Comparison of ENCODE assay signal across 1 cellular context in the genomic region with DNA sequence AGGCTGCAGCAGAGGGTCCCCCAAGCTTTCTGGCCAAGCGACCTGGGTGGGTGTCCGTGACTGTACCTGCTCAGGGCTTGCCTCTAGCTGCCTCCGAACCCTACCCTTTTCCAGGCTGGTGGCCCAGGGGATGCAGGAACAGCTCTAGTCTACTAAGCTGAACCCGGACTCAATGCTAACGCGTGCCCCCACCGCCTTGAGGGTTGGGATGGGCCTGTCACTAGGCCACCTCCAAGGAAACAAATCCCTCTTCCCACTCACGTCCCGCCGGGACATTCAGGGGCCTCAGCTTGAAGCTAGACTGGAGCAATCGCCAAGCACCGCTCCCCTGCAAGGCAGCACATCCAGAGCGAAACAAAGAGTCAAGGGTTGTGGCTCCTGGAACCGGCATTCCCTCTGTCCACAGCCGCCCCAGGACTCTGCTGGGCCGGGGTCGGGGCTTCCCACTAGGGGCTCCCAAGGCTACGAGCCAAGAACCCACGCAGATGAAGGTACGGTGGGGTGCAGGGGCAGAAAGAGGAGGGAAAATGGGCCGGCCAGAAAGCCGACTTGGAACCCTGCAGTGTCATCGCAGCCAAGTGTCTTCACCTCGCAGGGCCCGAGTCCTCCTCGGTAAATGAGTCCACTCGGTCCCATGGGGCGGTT.
TF ChIP-seq lines count a peak whose summit lies in the region.

No MANE protein-coding gene starts in this region.

TF ChIP-seq in HEK293T, 16 proteins besides CTCF, POLR2A, EP300 and RAD21 (continued from another document):
- no peak for TF ChIP-seq PKNOX1 (IDR thresholded peaks at IDR 0.05)
- TF ChIP-seq SUZ12 (IDR thresholded peaks at IDR 0.05) = no peak
- TF ChIP-seq ELF4 (IDR thresholded peaks at IDR 0.05) = no peak
- TF ChIP-seq BHLHE40 (IDR thresholded peaks at IDR 0.05; ENCODE audit: borderline replicate concordance) = no peak
- no peak for TF ChIP-seq TARDBP (IDR thresholded peaks at IDR 0.05)
- no peak for TF ChIP-seq NFRKB (IDR thresholded peaks at IDR 0.05)
- no peak for TF ChIP-seq SP1 (IDR thresholded peaks at IDR 0.05)
- TF ChIP-seq ARNT (IDR thresholded peaks at IDR 0.05) = no peak
- no peak for TF ChIP-seq HDGF (IDR thresholded peaks at IDR 0.05; ENCODE audit: borderline replicate concordance)
- TF ChIP-seq L3MBTL2 (conservative IDR thresholded peaks at IDR 0.05) = no peak; the same call in 1 of the 2 replicates
- TF ChIP-seq ZNF384 (IDR thresholded peaks at IDR 0.05) = no peak
- no peak for TF ChIP-seq FOXA1 (IDR thresholded peaks at IDR 0.05)
